In the genomic region with DNA sequence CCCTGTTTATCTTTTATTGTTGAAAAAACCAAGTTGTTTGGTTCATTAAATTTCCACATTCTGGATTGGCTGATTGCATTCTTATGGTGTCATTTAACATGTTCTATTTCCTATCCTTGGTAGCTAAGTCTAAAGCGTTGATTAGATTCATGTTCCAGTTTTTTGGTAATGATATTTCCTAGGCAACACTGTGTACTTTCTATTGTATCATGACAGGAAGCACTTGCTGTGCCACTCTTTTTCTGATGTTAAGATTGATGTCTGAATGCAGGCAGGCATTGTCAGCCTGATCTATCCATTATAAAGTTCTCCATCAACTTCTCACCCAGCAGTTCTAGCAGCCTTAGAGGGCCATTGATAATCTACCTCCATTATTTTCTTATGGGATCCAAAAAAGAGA, we compare ENCODE assay signal across 24 cellular contexts.
"Had no signal": no experiment of that assay in that cellular context is flagged by ENCODE, and none has a peak within 500 bp of the region (broad histone marks: within the 10 kb centered on the region; RNA-seq: fewer than 3 reads in every experiment).

No MANE protein-coding gene starts in this region.

- H3K27me3 Mint-ChIP-seq: activated CD4-positive, alpha-beta memory T cell treated with anti-CD3 and anti-CD28 coated beads for 36 hours; activated naive CD8-positive, alpha-beta T cell; central memory CD8-positive, alpha-beta T cell; IgD-negative memory B cell had no signal

- H2AFZ ChIP-seq: PC-9 had no signal

- H3K27ac Mint-ChIP-seq: activated CD4-positive, alpha-beta memory T cell treated with anti-CD3 and anti-CD28 coated beads for 36 hours; activated CD4-positive, alpha-beta T cell treated with anti-CD3 and anti-CD28 coated beads, Interleukin-2, amount 10 ng/mL, durations not matched to agents 7 days and 5 days; activated naive CD4-positive, alpha-beta T cell treated with anti-CD3 and anti-CD28 coated beads for 36 hours; activated naive CD8-positive, alpha-beta T cell; brain; IgD-negative memory B cell; T-cell had no signal

- H3K4me3 ChIP-seq: PC-9 had no signal

- H3K36me3 Mint-ChIP-seq: activated CD4-positive, alpha-beta memory T cell treated with anti-CD3 and anti-CD28 coated beads for 36 hours; activated naive CD8-positive, alpha-beta T cell; brain; IgD-negative memory B cell; T-cell had no signal

- H3K4me3 Mint-ChIP-seq: activated CD4-positive, alpha-beta memory T cell treated with anti-CD3 and anti-CD28 coated beads for 36 hours; activated CD4-positive, alpha-beta T cell treated with anti-CD3 and anti-CD28 coated beads, Interleukin-2, amount 10 ng/mL, durations not matched to agents 7 days and 5 days; activated naive CD4-positive, alpha-beta T cell treated with anti-CD3 and anti-CD28 coated beads for 36 hours; activated naive CD8-positive, alpha-beta T cell; activated T-cell treated with anti-CD3 and anti-CD28 coated beads, Interleukin-2, amount 50 U/mL, for 4 hours; brain; central memory CD8-positive, alpha-beta T cell; IgD-negative memory B cell; T-cell had no signal

- H3K27ac ChIP-seq: PC-9, VCaP had no signal

- H3K9me3 Mint-ChIP-seq: activated CD4-positive, alpha-beta memory T cell treated with anti-CD3 and anti-CD28 coated beads for 36 hours; activated CD4-positive, alpha-beta T cell treated with anti-CD3 and anti-CD28 coated beads, Interleukin-2, amount 10 ng/mL, durations not matched to agents 7 days and 5 days; activated naive CD4-positive, alpha-beta T cell treated with anti-CD3 and anti-CD28 coated beads for 36 hours; activated T-cell treated with anti-CD3 and anti-CD28 coated beads, Interleukin-2, amount 50 U/mL, for 4 hours; central memory CD8-positive, alpha-beta T cell; IgD-negative memory B cell; T-cell had no signal

- ATAC-seq: activated T-cell treated with anti-CD3 and anti-CD28 coated beads, Interleukin-2, amount 50 U/mL, for 4 hours; T-cell had no signal

- H3K4me1 Mint-ChIP-seq: activated CD4-positive, alpha-beta T cell treated with anti-CD3 and anti-CD28 coated beads, Interleukin-2, amount 10 ng/mL, durations not matched to agents 7 days and 5 days; brain; central memory CD8-positive, alpha-beta T cell had no signal

- DNase-seq: activated CD4-positive, alpha-beta memory T cell treated with anti-CD3 and anti-CD28 coated beads for 36 hours; activated CD4-positive, alpha-beta T cell treated with anti-CD3 and anti-CD28 coated beads, Interleukin-2, amount 10 ng/mL, durations not matched to agents 7 days and 5 days; activated CD4-positive, CD25-positive, alpha-beta regulatory T cell; activated CD8-positive, alpha-beta memory T cell treated with anti-CD3 and anti-CD28 coated beads for 24 hours; activated gamma-delta T cell; activated naive CD4-positive, alpha-beta T cell treated with anti-CD3 and anti-CD28 coated beads for 36 hours; activated T-cell treated with anti-CD3 and anti-CD28 coated beads, Interleukin-2, amount 50 U/mL, for 4 hours; amygdala; NCI-H1092 treated with DMSO at 0.1 percent for 48 hours; NCI-H1417 treated with DMSO at 0.1 percent for 48 hours; NCI-H1694; NCI-H2029; NCI-H2227 treated with DMSO at 0.1 percent for 48 hours; NCI-H446 treated with DMSO at 0.1 percent for 48 hours; NCI-H524 treated with DMSO at 0.1 percent for 48 hours; SIG-M5; T-cell; T-helper 2 cell had no signal
